9 cellular contexts compared by ENCODE assay signal in the genomic region with DNA sequence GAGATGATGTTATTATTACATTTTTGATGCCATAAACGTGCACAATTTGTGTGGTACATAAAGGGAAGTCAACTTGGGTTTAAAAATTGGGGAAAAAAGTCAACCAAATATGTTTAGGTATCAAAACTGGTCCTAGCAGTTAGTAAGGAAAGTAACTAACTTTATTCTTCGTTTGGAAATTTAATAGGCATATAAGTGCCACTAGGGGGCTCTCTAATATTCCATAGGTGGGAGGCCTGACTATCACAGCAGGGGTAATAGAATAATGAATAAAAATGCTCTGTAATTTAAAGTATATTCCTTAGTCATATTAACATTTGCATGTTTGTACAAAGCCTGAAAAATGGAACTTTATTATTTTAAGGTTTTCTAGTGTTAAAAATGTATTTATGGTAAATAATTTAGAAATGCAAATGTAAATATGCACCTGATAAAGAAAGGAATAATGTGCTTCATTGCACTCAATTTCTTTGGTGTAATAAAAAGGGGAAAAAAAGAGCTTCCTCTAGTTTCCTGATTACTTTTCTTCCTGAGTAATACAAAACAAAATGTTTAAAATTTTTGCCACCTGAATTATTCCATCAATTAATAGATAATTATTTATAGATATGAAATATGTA.
DNase-seq lines count a peak whose midpoint lies in the region; ATAC-seq, FAIRE-seq and TF ChIP-seq lines count a peak whose summit lies in the region.
"Had no signal": no experiment of that assay in that cellular context is flagged by ENCODE, and none has a peak within 500 bp of the region (broad histone marks: within the 10 kb centered on the region; RNA-seq: fewer than 3 reads in every experiment).

No MANE protein-coding gene starts in this region.

- TF ChIP-seq POLR2A in suprapubic skin (IDR thresholded peaks at IDR 0.05), result no peak

- DNase-seq in COR-L47 (lab: John Stamatoyannopoulos, UW) (peak; percentile 3), KBM-7 (peak; percentile 30), frontal cortex (ENCODE audit: low spot score in 2 of 2) (peak in 1 of 2 donors; percentile 10), suprapubic skin (ENCODE audit: low spot score in 2 of 2) (no peak)
- no peak for DNase-seq in activated T-cell treated with anti-CD3 and anti-CD28 coated beads, Interleukin-2, amount 50 U/mL, for 48 hours

- no peaks in the 10 kb centered on the region for H3K27me3 ChIP-seq in suprapubic skin

- peak; percentile 16 to 33 for TF ChIP-seq CTCF in suprapubic skin (IDR thresholded peaks at IDR 0.05)

- FAIRE-seq in frontal cortex (lab: Jason Lieb, UNC), result peak; percentile 87

- in situ Hi-C loops in KBM-7 (cut with MboI; ENCODE audit: low pct_unique_long_range_greater_than_20kb, low sequenced_read_pairs), result no loop called here

- H3K4me3 ChIP-seq in suprapubic skin, result no peak overlapping the region

- no peaks in the 10 kb centered on the region for H3K9me3 ChIP-seq in suprapubic skin

- H3K4me1 ChIP-seq in suprapubic skin, result no peaks in the 10 kb centered on the region

- 2% methylated on average over 2 of the region's 2 CpGs for WGBS in suprapubic skin

- ATAC-seq in GM18520 (IDR thresholded peaks at IDR 0.05; ENCODE audit: unreplicated experiment) (peak; percentile 47), SK-N-SH treated with all-trans-retinoic acid at 6 μM for 48 hours (peak; percentile 68; the same call in 2 of the 3 replicates), GM21423 (IDR thresholded peaks at IDR 0.05; ENCODE audit: unreplicated experiment) (no peak)
- ATAC-seq: naive thymus-derived CD8-positive, alpha-beta T cell had no signal

- H3K27ac ChIP-seq in suprapubic skin, result no peak overlapping the region

- no peaks in the 10 kb centered on the region for H3K36me3 ChIP-seq in suprapubic skin

- no peak for TF ChIP-seq EP300 in suprapubic skin (IDR thresholded peaks at IDR 0.05)

TF ChIP-seq in SK-N-SH treated with all-trans-retinoic acid at 6 μM for 48 hours, 23 proteins besides CTCF, POLR2A, EP300 and RAD21:
- TF ChIP-seq, protein P1, sequence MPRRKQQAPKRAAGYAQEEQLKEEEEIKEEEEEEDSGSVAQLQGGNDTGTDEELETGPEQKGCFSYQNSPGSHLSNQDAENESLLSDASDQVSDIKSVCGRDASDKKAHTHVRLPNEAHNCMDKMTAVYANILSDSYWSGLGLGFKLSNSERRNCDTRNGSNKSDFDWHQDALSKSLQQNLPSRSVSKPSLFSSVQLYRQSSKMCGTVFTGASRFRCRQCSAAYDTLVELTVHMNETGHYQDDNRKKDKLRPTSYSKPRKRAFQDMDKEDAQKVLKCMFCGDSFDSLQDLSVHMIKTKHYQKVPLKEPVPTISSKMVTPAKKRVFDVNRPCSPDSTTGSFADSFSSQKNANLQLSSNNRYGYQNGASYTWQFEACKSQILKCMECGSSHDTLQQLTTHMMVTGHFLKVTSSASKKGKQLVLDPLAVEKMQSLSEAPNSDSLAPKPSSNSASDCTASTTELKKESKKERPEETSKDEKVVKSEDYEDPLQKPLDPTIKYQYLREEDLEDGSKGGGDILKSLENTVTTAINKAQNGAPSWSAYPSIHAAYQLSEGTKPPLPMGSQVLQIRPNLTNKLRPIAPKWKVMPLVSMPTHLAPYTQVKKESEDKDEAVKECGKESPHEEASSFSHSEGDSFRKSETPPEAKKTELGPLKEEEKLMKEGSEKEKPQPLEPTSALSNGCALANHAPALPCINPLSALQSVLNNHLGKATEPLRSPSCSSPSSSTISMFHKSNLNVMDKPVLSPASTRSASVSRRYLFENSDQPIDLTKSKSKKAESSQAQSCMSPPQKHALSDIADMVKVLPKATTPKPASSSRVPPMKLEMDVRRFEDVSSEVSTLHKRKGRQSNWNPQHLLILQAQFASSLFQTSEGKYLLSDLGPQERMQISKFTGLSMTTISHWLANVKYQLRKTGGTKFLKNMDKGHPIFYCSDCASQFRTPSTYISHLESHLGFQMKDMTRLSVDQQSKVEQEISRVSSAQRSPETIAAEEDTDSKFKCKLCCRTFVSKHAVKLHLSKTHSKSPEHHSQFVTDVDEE (CRISPR knock-in tag; IDR thresholded peaks at IDR 0.05), result no peak
- TF ChIP-seq TCF4 (CRISPR knock-in tag; IDR thresholded peaks at IDR 0.05; ENCODE audit: borderline replicate concordance) (no peak), ZNF565 (CRISPR knock-in tag; conservative IDR thresholded peaks at IDR 0.05; ENCODE audit: low read depth) (no peak), ZFP3 (CRISPR knock-in tag; IDR thresholded peaks at IDR 0.05) (no peak), ARNTL (CRISPR knock-in tag; IDR thresholded peaks at IDR 0.05; ENCODE audit: borderline replicate concordance, low read depth) (no peak), ZFP30 (CRISPR knock-in tag; IDR thresholded peaks at IDR 0.05) (no peak), SNAI2 (CRISPR knock-in tag; IDR thresholded peaks at IDR 0.05) (no peak), ESRRG (CRISPR knock-in tag; IDR thresholded peaks at IDR 0.05) (no peak), ZC3H10 (CRISPR knock-in tag; IDR thresholded peaks at IDR 0.05) (no peak), CSDC2 (CRISPR knock-in tag; IDR thresholded peaks at IDR 0.05) (no peak), OSR1 (CRISPR knock-in tag; IDR thresholded peaks at IDR 0.05) (no peak), ISL1 (CRISPR knock-in tag; IDR thresholded peaks at IDR 0.05) (no peak), GLIS3 (CRISPR knock-in tag; IDR thresholded peaks at IDR 0.05) (no peak), PPARA (CRISPR knock-in tag; IDR thresholded peaks at IDR 0.05; ENCODE audit: borderline replicate concordance) (no peak), RARB (CRISPR knock-in tag; IDR thresholded peaks at IDR 0.05) (no peak), ZNF70 (CRISPR knock-in tag; IDR thresholded peaks at IDR 0.05) (no peak), BACH2 (CRISPR knock-in tag; IDR thresholded peaks at IDR 0.05; ENCODE audit: borderline replicate concordance) (no peak)
- TF ChIP-seq, protein P2, sequence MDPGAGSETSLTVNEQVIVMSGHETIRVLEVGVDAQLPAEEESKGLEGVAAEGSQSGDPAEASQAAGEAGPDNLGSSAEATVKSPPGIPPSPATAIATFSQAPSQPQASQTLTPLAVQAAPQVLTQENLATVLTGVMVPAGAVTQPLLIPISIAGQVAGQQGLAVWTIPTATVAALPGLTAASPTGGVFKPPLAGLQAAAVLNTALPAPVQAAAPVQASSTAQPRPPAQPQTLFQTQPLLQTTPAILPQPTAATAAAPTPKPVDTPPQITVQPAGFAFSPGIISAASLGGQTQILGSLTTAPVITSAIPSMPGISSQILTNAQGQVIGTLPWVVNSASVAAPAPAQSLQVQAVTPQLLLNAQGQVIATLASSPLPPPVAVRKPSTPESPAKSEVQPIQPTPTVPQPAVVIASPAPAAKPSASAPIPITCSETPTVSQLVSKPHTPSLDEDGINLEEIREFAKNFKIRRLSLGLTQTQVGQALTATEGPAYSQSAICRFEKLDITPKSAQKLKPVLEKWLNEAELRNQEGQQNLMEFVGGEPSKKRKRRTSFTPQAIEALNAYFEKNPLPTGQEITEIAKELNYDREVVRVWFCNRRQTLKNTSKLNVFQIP (CRISPR knock-in tag; IDR thresholded peaks at IDR 0.05; ENCODE audit: borderline replicate concordance, low read depth), result no peak
- TF ChIP-seq, protein P3, sequence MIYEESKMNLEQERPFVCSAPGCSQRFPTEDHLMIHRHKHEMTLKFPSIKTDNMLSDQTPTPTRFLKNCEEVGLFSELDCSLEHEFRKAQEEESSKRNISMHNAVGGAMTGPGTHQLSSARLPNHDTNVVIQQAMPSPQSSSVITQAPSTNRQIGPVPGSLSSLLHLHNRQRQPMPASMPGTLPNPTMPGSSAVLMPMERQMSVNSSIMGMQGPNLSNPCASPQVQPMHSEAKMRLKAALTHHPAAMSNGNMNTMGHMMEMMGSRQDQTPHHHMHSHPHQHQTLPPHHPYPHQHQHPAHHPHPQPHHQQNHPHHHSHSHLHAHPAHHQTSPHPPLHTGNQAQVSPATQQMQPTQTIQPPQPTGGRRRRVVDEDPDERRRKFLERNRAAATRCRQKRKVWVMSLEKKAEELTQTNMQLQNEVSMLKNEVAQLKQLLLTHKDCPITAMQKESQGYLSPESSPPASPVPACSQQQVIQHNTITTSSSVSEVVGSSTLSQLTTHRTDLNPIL (CRISPR knock-in tag; IDR thresholded peaks at IDR 0.05; ENCODE audit: low read depth), result no peak
- TF ChIP-seq, protein P4, sequence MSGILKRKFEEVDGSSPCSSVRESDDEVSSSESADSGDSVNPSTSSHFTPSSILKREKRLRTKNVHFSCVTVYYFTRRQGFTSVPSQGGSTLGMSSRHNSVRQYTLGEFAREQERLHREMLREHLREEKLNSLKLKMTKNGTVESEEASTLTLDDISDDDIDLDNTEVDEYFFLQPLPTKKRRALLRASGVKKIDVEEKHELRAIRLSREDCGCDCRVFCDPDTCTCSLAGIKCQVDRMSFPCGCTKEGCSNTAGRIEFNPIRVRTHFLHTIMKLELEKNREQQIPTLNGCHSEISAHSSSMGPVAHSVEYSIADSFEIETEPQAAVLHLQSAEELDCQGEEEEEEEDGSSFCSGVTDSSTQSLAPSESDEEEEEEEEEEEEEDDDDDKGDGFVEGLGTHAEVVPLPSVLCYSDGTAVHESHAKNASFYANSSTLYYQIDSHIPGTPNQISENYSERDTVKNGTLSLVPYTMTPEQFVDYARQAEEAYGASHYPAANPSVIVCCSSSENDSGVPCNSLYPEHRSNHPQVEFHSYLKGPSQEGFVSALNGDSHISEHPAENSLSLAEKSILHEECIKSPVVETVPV (CRISPR knock-in tag; IDR thresholded peaks at IDR 0.05), result no peak

Comparison
In these comparisons a context has a peak if more than half of its experiments do, and no peak if none do; other contexts are left out.
1. DNase-seq: peak in COR-L47 (single experiment) and KBM-7 (single experiment); none in suprapubic skin (0 of 2) and activated T-cell treated with anti-CD3 and anti-CD28 coated beads, Interleukin-2, amount 50 U/mL, for 48 hours (0 of 2).